ENCODE assay signal across 1 cellular context in genomic region chr3:66537735-66538134, GRCh38.
TF ChIP-seq lines count a peak whose summit lies in the region.

No MANE protein-coding gene starts in this region.

TF ChIP-seq in H1, 55 proteins besides CTCF, POLR2A, EP300 and RAD21:
- TF ChIP-seq CHD1 (IDR thresholded peaks at IDR 0.05; ENCODE audit: low read depth, low read length): no peak
- no peak for TF ChIP-seq YY1 (IDR thresholded peaks at IDR 0.05; ENCODE audit: low read depth, low read length)
- TF ChIP-seq SUZ12 (IDR thresholded peaks at IDR 0.05; ENCODE audit: low read length): no peak
- no peak for TF ChIP-seq TBP (IDR thresholded peaks at IDR 0.05; ENCODE audit: low read depth, low read length)
- TF ChIP-seq POLR2AphosphoS5 (IDR thresholded peaks at IDR 0.05; ENCODE audit: low read depth, low read length): no peak
- TF ChIP-seq KDM4A (IDR thresholded peaks at IDR 0.05; ENCODE audit: low read depth, low read length, severe bottlenecking): no peak
- no peak for TF ChIP-seq BCL11A (IDR thresholded peaks at IDR 0.05; ENCODE audit: low read depth in 2 of 2, low read length in 2 of 2)
- TF ChIP-seq ZNF274 (IDR thresholded peaks at IDR 0.05; ENCODE audit: borderline replicate concordance, extremely low read depth, low read length): no peak
- TF ChIP-seq HDAC6 (IDR thresholded peaks at IDR 0.05; ENCODE audit: low read depth, low read length): no peak
- no peak for TF ChIP-seq SRF (IDR thresholded peaks at IDR 0.05; ENCODE audit: low read depth, low read length)
- no peak for TF ChIP-seq CEBPB (IDR thresholded peaks at IDR 0.05; ENCODE audit: low read depth, low read length)
- no peak for TF ChIP-seq TAF1 (IDR thresholded peaks at IDR 0.05; ENCODE audit: low read depth, low read length)
